11 cellular contexts compared by ENCODE assay signal in the genomic region with DNA sequence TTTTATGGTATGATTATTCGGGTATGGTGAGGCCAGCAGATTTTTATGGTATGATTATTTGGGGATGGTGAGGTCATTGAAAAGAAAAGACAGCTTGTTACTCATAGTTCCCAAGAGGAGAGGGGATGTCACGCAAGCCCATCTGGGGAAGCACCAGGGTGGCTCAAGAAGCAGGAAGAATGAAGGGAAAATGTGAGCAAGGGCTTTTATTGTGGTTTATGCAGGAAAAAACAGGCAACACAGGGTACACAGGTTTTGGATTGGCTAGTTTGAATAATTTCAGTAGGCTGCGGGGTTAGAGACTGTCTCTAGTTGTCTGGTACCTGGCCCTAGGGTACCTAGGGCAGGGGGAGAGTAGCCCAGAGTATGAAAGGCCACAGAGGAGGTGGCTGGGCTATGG. TPM values are rescaled to one million over a fixed set of nuclear protein-coding genes. Genes with fewer than 3 reads are reported as not detected.
DNase-seq lines count a peak whose midpoint lies in the region; ATAC-seq and TF ChIP-seq lines count a peak whose summit lies in the region.
"Had no signal": no experiment of that assay in that cellular context is flagged by ENCODE, and none has a peak within 500 bp of the region (broad histone marks: within the 10 kb centered on the region; RNA-seq: fewer than 3 reads in every experiment).

No MANE protein-coding gene starts in this region.

- TF ChIP-seq CTCF in WTC11 (IDR thresholded peaks at IDR 0.05) (no peak), fibroblast of the aortic adventitia (IDR thresholded peaks at IDR 0.05; ENCODE audit: insufficient read depth, low read length) (no peak), uterus (IDR thresholded peaks at IDR 0.05) (no peak), lower leg skin (IDR thresholded peaks at IDR 0.05) (no peak), left lung (IDR thresholded peaks at IDR 0.05) (no peak)

- H3K9me3 ChIP-seq in uterus, result no peaks in the 10 kb centered on the region
- no peaks in the 10 kb centered on the region for H3K9me3 ChIP-seq in left lung
- H3K9me3 ChIP-seq: lower lobe of right lung had no signal

- ATAC-seq in WTC11 (peak; percentile 21; the same call in 1 of the 2 replicates), GM21447 (IDR thresholded peaks at IDR 0.05; ENCODE audit: unreplicated experiment) (no peak), left lung (no peak)
- ATAC-seq: K562, lower lobe of right lung had no signal

- no peak overlapping the region for H3K4me3 Mint-ChIP-seq in WTC11

- peaks cover 0 to 6% of the 10 kb centered on the region in 2 donors for H3K4me1 ChIP-seq in uterus
- peaks cover 0 to 4% of the 10 kb centered on the region in 2 donors for H3K4me1 ChIP-seq in left lung

- peak; percentile 54 for DNase-seq in stimulated activated CD4-positive, alpha-beta T cell treated with anti-CD3 and anti-CD28 coated beads, Interleukin-15, amount 100 ng/mL, for 24 hours
- DNase-seq in stimulated activated CD4-positive, alpha-beta T cell treated with anti-CD3 and anti-CD28 coated beads, Interleukin-4, amount 100 ng/mL, for 1 hour, result no peak
- DNase-seq in WTC11 (ENCODE audit: low spot score) (no peak), fibroblast of the aortic adventitia (ENCODE audit: low read depth) (peak; percentile 73), uterus (no peak), lower leg skin (ENCODE audit: low spot score in 2 of 2) (no peak), left lung (no peak)
- DNase-seq: lower lobe of right lung, SIG-M5 had no signal

- no peak overlapping the region for H3K27ac Mint-ChIP-seq in WTC11

- intact Hi-C loops in uterus (cut with DNase I; ENCODE audit: low total_unique reads) (no loop called here), lower leg skin (cut with DNase I; ENCODE audit: low total_unique reads) (no loop called here), left lung (cut with DNase I) (no loop called here)

- H3K9me3 Mint-ChIP-seq in WTC11, result peaks cover 5% of the 10 kb centered on the region

- no peak for TF ChIP-seq POLR2A in uterus (IDR thresholded peaks at IDR 0.05)
- TF ChIP-seq POLR2A in lower leg skin (IDR thresholded peaks at IDR 0.05), result no peak

- WGBS in lower leg skin, 2 donors, result 73 to 78% methylated on average over 3 of the region's 3 CpGs

- POLR2A ChIA-PET in WTC11 (lab: Charles Lee), result no interaction called here

- H3K27ac ChIP-seq in uterus, result peak overlapping the region; percentile 51 to 53
- no peak overlapping the region for H3K27ac ChIP-seq in left lung
- H3K27ac ChIP-seq: lower lobe of right lung had no signal

- no peaks in the 10 kb centered on the region for H3K36me3 ChIP-seq in uterus
- H3K36me3 ChIP-seq in left lung, result peaks cover 0 to 47% of the 10 kb centered on the region in 2 donors

- CTCF ChIA-PET in WTC11 (lab: Charles Lee), result no interaction called here

- H3K27me3 ChIP-seq in uterus, result no peaks in the 10 kb centered on the region
- no peaks in the 10 kb centered on the region for H3K27me3 ChIP-seq in left lung

- H3K4me3 ChIP-seq in fibroblast of the aortic adventitia (ENCODE audit: low read depth, low read length) (no peak overlapping the region), uterus (no peak overlapping the region), lower leg skin (ENCODE audit: low read depth, poor library complexity, severe bottlenecking) (no peak overlapping the region), left lung (no peak overlapping the region)
- H3K4me3 ChIP-seq: K562, lower lobe of right lung had no signal

- H3K36me3 Mint-ChIP-seq in WTC11, result peaks cover 36% of the 10 kb centered on the region

- no peaks in the 10 kb centered on the region for H3K27me3 Mint-ChIP-seq in WTC11 (ENCODE audit: low read depth)

- peaks cover 44% of the 10 kb centered on the region for H3K4me1 Mint-ChIP-seq in WTC11

TF ChIP-seq in WTC11, 78 proteins besides CTCF, POLR2A, EP300 and RAD21 (continues in another document):
- TF ChIP-seq MLX (CRISPR knock-in tag; IDR thresholded peaks at IDR 0.05), result no peak
- no peak for TF ChIP-seq CREB1 (CRISPR knock-in tag; IDR thresholded peaks at IDR 0.05)
- no peak for TF ChIP-seq FOXK1 (CRISPR knock-in tag; IDR thresholded peaks at IDR 0.05)
- TF ChIP-seq, protein P1, sequence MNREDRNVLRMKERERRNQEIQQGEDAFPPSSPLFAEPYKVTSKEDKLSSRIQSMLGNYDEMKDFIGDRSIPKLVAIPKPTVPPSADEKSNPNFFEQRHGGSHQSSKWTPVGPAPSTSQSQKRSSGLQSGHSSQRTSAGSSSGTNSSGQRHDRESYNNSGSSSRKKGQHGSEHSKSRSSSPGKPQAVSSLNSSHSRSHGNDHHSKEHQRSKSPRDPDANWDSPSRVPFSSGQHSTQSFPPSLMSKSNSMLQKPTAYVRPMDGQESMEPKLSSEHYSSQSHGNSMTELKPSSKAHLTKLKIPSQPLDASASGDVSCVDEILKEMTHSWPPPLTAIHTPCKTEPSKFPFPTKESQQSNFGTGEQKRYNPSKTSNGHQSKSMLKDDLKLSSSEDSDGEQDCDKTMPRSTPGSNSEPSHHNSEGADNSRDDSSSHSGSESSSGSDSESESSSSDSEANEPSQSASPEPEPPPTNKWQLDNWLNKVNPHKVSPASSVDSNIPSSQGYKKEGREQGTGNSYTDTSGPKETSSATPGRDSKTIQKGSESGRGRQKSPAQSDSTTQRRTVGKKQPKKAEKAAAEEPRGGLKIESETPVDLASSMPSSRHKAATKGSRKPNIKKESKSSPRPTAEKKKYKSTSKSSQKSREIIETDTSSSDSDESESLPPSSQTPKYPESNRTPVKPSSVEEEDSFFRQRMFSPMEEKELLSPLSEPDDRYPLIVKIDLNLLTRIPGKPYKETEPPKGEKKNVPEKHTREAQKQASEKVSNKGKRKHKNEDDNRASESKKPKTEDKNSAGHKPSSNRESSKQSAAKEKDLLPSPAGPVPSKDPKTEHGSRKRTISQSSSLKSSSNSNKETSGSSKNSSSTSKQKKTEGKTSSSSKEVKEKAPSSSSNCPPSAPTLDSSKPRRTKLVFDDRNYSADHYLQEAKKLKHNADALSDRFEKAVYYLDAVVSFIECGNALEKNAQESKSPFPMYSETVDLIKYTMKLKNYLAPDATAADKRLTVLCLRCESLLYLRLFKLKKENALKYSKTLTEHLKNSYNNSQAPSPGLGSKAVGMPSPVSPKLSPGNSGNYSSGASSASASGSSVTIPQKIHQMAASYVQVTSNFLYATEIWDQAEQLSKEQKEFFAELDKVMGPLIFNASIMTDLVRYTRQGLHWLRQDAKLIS (CRISPR knock-in tag; IDR thresholded peaks at IDR 0.05; ENCODE audit: borderline replicate concordance), result no peak
- no peak for TF ChIP-seq RORB (CRISPR knock-in tag; IDR thresholded peaks at IDR 0.05)
- TF ChIP-seq FOXP1 (CRISPR knock-in tag; IDR thresholded peaks at IDR 0.05; ENCODE audit: borderline replicate concordance), result no peak
- TF ChIP-seq GRHL2 (CRISPR knock-in tag; IDR thresholded peaks at IDR 0.05; ENCODE audit: insufficient replicate concordance, severe bottlenecking), result no peak
- TF ChIP-seq, protein P2, sequence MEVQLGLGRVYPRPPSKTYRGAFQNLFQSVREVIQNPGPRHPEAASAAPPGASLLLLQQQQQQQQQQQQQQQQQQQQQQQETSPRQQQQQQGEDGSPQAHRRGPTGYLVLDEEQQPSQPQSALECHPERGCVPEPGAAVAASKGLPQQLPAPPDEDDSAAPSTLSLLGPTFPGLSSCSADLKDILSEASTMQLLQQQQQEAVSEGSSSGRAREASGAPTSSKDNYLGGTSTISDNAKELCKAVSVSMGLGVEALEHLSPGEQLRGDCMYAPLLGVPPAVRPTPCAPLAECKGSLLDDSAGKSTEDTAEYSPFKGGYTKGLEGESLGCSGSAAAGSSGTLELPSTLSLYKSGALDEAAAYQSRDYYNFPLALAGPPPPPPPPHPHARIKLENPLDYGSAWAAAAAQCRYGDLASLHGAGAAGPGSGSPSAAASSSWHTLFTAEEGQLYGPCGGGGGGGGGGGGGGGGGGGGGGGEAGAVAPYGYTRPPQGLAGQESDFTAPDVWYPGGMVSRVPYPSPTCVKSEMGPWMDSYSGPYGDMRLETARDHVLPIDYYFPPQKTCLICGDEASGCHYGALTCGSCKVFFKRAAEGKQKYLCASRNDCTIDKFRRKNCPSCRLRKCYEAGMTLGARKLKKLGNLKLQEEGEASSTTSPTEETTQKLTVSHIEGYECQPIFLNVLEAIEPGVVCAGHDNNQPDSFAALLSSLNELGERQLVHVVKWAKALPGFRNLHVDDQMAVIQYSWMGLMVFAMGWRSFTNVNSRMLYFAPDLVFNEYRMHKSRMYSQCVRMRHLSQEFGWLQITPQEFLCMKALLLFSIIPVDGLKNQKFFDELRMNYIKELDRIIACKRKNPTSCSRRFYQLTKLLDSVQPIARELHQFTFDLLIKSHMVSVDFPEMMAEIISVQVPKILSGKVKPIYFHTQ (CRISPR knock-in tag; IDR thresholded peaks at IDR 0.05), result no peak

RNA-seq across cellular contexts. Expression of gene DGKI, which starts 26.8 kb away (rescaled TPM):
- total RNA-seq in WTC11 (2021), result 0.30 to 0.79 TPM (median 0.46 TPM) in 3 replicates
- total RNA-seq in fibroblast of the aortic adventitia (ENCODE audit: low replicate concordance), result 2.0 and 4.7 TPM in 2 replicates
- total RNA-seq in uterus, result 1 to 10 TPM; 1.0 to 8.5 (median 4.1) TPM
- total RNA-seq in lower leg skin, result 1 to 10 TPM in 3 of 4 donors, under 1 TPM in 1; 0.34 to 2.1 (median 1.3) TPM
- total RNA-seq in left lung, result 1 to 10 TPM in 1 of 2 donors, under 1 TPM in 1; 0.68 to 1.4 TPM

Comparison
In these comparisons a context has a peak if more than half of its experiments do, and no peak if none do; other contexts are left out.
1. DNase-seq: peak in stimulated activated CD4-positive, alpha-beta T cell treated with anti-CD3 and anti-CD28 coated beads, Interleukin-15, amount 100 ng/mL, for 24 hours (single experiment) and fibroblast of the aortic adventitia (single experiment); none in stimulated activated CD4-positive, alpha-beta T cell treated with anti-CD3 and anti-CD28 coated beads, Interleukin-4, amount 100 ng/mL, for 1 hour (single experiment), WTC11 (single experiment), uterus (0 of 2), lower leg skin (0 of 2) and left lung (0 of 2).
2. H3K27ac ChIP-seq: peak in uterus (2 of 2); none in left lung (0 of 2).